In the genomic region with DNA sequence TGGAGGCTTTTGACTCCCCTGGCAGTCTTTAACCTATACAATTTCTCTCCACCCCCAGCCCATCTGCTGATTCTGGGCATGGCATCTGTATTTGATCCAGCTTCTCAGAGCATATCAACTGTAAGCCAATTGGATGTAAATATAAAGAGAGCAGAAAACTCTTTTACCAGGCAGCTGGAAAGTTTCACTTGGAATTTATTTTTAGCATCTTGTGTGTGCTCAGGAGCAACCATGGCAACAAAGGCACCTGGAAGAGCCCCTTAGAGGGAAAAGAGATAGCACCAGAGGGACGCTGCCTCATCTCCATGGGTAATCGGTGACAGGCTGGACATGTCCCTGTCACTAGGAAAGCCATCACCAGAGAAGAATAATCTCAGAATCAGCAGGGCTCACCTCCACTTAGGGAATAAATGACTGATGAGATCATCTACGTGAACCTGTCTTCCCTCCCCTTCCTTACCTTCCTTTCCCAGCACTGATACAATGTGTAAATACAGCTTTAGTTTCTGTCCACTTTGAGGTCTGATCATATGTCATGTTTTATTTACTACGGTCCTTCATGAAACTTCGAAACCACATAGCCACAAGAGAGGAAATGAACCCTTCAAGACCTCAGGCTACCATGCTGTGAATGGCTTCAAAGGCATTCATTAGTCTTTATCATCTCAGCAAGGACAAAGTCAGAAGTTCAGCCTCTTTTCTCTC, we compare ENCODE assay signal across 8 cellular contexts. TPM values are rescaled to one million over a fixed set of nuclear protein-coding genes. Genes with fewer than 3 reads are reported as not detected.
DNase-seq lines count a peak whose midpoint lies in the region; ATAC-seq and TF ChIP-seq lines count a peak whose summit lies in the region.

No MANE protein-coding gene starts in this region.

- no peaks in the 10 kb centered on the region for H3K27me3 ChIP-seq in kidney epithelial cell (ENCODE audit: control insufficient read depth, insufficient read depth, low read length)
- no peaks in the 10 kb centered on the region for H3K27me3 ChIP-seq in Karpas-422 (ENCODE audit: low read length)

- no peak overlapping the region for H3K9ac ChIP-seq in Karpas-422 (ENCODE audit: low read length)

- H3K4me2 ChIP-seq in Karpas-422 (ENCODE audit: low read depth, low read length, poor library complexity, severe bottlenecking), result no peak overlapping the region

- no peak overlapping the region for H2AFZ ChIP-seq in Karpas-422 (ENCODE audit: low read length)

- H3K9me2 ChIP-seq in Karpas-422 (replicated peaks; ENCODE audit: insufficient read depth, low read length), result no peaks in the 10 kb centered on the region

- no peaks in the 10 kb centered on the region for H3K36me3 ChIP-seq in kidney epithelial cell (ENCODE audit: control insufficient read depth, insufficient read depth, low read length)
- H3K36me3 ChIP-seq in Karpas-422 (ENCODE audit: insufficient read depth, low read length), result no peaks in the 10 kb centered on the region

- ATAC-seq in GM18868 (IDR thresholded peaks at IDR 0.05; ENCODE audit: unreplicated experiment), result peak; percentile 88
- ATAC-seq in HG02938 (IDR thresholded peaks at IDR 0.05; ENCODE audit: unreplicated experiment), result peak; percentile 86

- no peak for TF ChIP-seq CTCF in kidney epithelial cell (IDR thresholded peaks at IDR 0.05; ENCODE audit: insufficient read depth, low read length, poor library complexity, severe bottlenecking)

- H4K20me1 ChIP-seq in Karpas-422 (ENCODE audit: insufficient read depth, low read depth, low read length), result no peaks in the 10 kb centered on the region

- H3K4me3 ChIP-seq in kidney epithelial cell (ENCODE audit: low read depth, low read length), result no peak overlapping the region
- no peak overlapping the region for H3K4me3 ChIP-seq in Karpas-422 (ENCODE audit: low read length)

- peak; percentile 50 for DNase-seq in NCI-H2196 (lab: John Stamatoyannopoulos, UW; ENCODE audit: unreplicated experiment)
- peak; percentile 5 for DNase-seq in kidney epithelial cell (ENCODE audit: low read depth)
- DNase-seq in SW 1271 (lab: John Stamatoyannopoulos, UW), result no peak
- no peak for DNase-seq in Karpas-422
- no peak for DNase-seq in GM19240 (ENCODE audit: insufficient read length, low spot score)
- no peak for DNase-seq in superior temporal gyrus (ENCODE audit: extremely low spot score)

- no peaks in the 10 kb centered on the region for H3K79me2 ChIP-seq in Karpas-422 (ENCODE audit: low read length)

- no peaks in the 10 kb centered on the region for H3K9me3 ChIP-seq in Karpas-422 (ENCODE audit: low read length)

- no peak overlapping the region for H3K27ac ChIP-seq in Karpas-422 (ENCODE audit: low read length)

- H3K4me1 ChIP-seq in Karpas-422 (ENCODE audit: low read length), result no peaks in the 10 kb centered on the region

RNA-seq across cellular contexts. Expression of a gene that starts 25.3 kb away (rescaled TPM):
- total RNA-seq in kidney epithelial cell, result 13.7 and 16.4 TPM in 2 replicates
- 0.04 TPM in 1 of 2 replicates, not detected in the other for total RNA-seq in Karpas-422 (2014; rRNA removed; shearing (Covaris generic); ENCODE audit: low replicate concordance)

Comparison
In these comparisons a context has a peak if more than half of its experiments do, and no peak if none do; other contexts are left out.
1. DNase-seq: peak in NCI-H2196 (single experiment) and kidney epithelial cell (single experiment); none in SW 1271 (0 of 2), Karpas-422 (single experiment), GM19240 (single experiment) and superior temporal gyrus (single experiment).
2. RNA of a gene that starts 25.3 kb away (total RNA-seq): 13.7 to 16.4 TPM in kidney epithelial cell; 0.04 TPM in Karpas-422; every median in the first group is over 10 times any median in the second.